Comparison of ENCODE assay signal across 19 cellular contexts in the genomic region with DNA sequence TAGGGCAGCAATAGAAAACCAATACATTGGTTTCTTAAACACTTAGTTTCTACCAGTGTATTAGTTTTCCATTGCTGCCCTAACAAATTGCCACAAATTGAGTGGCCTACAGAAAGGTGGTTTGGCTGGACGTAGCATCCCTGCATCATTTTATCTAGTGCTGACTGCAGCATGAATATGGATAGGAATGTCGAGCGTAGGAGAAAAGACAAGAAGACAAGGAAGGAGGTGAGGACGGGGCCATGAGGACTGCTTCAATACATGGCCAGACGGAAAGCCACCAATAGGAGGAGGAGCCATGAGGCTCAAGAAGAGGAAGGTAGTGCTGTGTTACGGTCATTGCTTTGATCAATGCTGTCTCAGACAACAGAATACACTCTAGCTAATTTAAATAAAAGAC.
DNase-seq lines count a peak whose midpoint lies in the region; ATAC-seq, FAIRE-seq and TF ChIP-seq lines count a peak whose summit lies in the region.
"Had no signal": no experiment of that assay in that cellular context is flagged by ENCODE, and none has a peak within 500 bp of the region (broad histone marks: within the 10 kb centered on the region; RNA-seq: fewer than 3 reads in every experiment).

No MANE protein-coding gene starts in this region.

- no peaks in the 10 kb centered on the region for H3K27me3 ChIP-seq in HUES48 (ENCODE audit: control insufficient read depth, insufficient read depth, low read length)
- no peaks in the 10 kb centered on the region for H3K27me3 ChIP-seq in astrocyte (ENCODE audit: insufficient read depth, low read length)
- no peaks in the 10 kb centered on the region for H3K27me3 ChIP-seq in mesenchymal stem cell (ENCODE audit: control insufficient read depth in 1 of 2, insufficient read depth in 1 of 2, low read length in 2 of 2)
- H3K27me3 ChIP-seq in transverse colon: no peaks in the 10 kb centered on the region
- no peaks in the 10 kb centered on the region for H3K27me3 ChIP-seq in small intestine (ENCODE audit: control insufficient read depth in 2 of 2, insufficient read depth in 2 of 2, low read length in 2 of 2)
- H3K27me3 ChIP-seq: colonic mucosa, spleen, tibial artery had no signal

- peak overlapping the region; percentile 41 to 51 for H3K18ac ChIP-seq in mesenchymal stem cell (ENCODE audit: low read depth in 1 of 2, low read length in 2 of 2)

- peak overlapping the region; percentile 80 for H2BK5ac ChIP-seq in mesenchymal stem cell (ENCODE audit: low read depth, low read length, poor library complexity, severe bottlenecking)

- DNase-seq in astrocyte (ENCODE audit: low read depth) (peak; percentile 58), mesenchymal stem cell (peak; percentile 10), transverse colon (no peak), small intestine (no peak), epidermal melanocyte (ENCODE audit: insufficient read length, low spot score) (no peak), GM12892 (ENCODE audit: insufficient read length) (no peak)
- DNase-seq: activated CD4-positive, alpha-beta T cell treated with anti-CD3 and anti-CD28 coated beads for 36 hours; activated CD8-positive, alpha-beta memory T cell treated with anti-CD3 and anti-CD28 coated beads, Interleukin-2, amount 50 U/mL, for 4 hours; aorta; colonic mucosa; gastrocnemius medialis; left ventricle myocardium superior; naive B cell; NCI-H1930; spleen; tibial artery had no signal

- H3K27ac ChIP-seq in HUES48 (ENCODE audit: low read depth, low read length) (peak overlapping the region; percentile 37), astrocyte (ENCODE audit: low read depth, low read length) (peak overlapping the region; percentile 77), mesenchymal stem cell (ENCODE audit: low read length, poor library complexity, severe bottlenecking) (peak overlapping the region; percentile 80), transverse colon (peak overlapping the region; percentile 63 to 83 (median 70)), small intestine (ENCODE audit: low read depth in 1 of 2, low read length in 1 of 2) (no peak overlapping the region)
- H3K27ac ChIP-seq: colonic mucosa, gastrocnemius medialis, SK-N-MC, spleen, tibial artery had no signal

- no peak overlapping the region for H3K9ac ChIP-seq in HUES48 (ENCODE audit: low read depth, low read length)
- peak overlapping the region; percentile 68 for H3K9ac ChIP-seq in astrocyte (ENCODE audit: low read length)
- H3K9ac ChIP-seq in mesenchymal stem cell (ENCODE audit: low read length): peak overlapping the region; percentile 84

- H3K4me3 ChIP-seq in HUES48 (ENCODE audit: low read depth, low read length) (no peak overlapping the region), astrocyte (ENCODE audit: insufficient read depth, low read depth, low read length) (no peak overlapping the region), mesenchymal stem cell (ENCODE audit: insufficient read depth in 1 of 2, low read depth in 1 of 2, low read length in 2 of 2) (peak overlapping the region in 1 of 2 experiments; percentile 13), transverse colon (no peak overlapping the region), small intestine (ENCODE audit: low read depth in 1 of 2, low read length in 2 of 2) (no peak overlapping the region)
- H3K4me3 ChIP-seq: colonic mucosa, gastrocnemius medialis, SK-N-MC, spleen, tibial artery had no signal

- peak overlapping the region; percentile 58 for H4K8ac ChIP-seq in mesenchymal stem cell (ENCODE audit: low read length)

- no peaks in the 10 kb centered on the region for H3K79me1 ChIP-seq in mesenchymal stem cell (replicated peaks; ENCODE audit: low read length, poor library complexity, severe bottlenecking)

- H3K27ac Mint-ChIP-seq in astrocyte (ENCODE audit: unreplicated experiment): peak overlapping the region; percentile 81
- H3K27ac Mint-ChIP-seq: activated CD4-positive, alpha-beta T cell treated with anti-CD3 and anti-CD28 coated beads for 36 hours had no signal

- no peaks in the 10 kb centered on the region for H3K27me3 Mint-ChIP-seq in astrocyte (ENCODE audit: low read depth, unreplicated experiment)
- H3K27me3 Mint-ChIP-seq: naive B cell had no signal

- H3K4me1 Mint-ChIP-seq in astrocyte (ENCODE audit: low read depth, unreplicated experiment): peaks cover 43% of the 10 kb centered on the region

- peak overlapping the region; percentile 6 for H2AFZ ChIP-seq in astrocyte (ENCODE audit: low read depth, low read length)
- no peak overlapping the region for H2AFZ ChIP-seq in mesenchymal stem cell (ENCODE audit: low read depth, low read length)

- H2BK120ac ChIP-seq in mesenchymal stem cell (ENCODE audit: low read depth, low read length): peak overlapping the region; percentile 13

- FAIRE-seq in astrocyte (lab: Jason Lieb, UNC): no peak
- no peak for FAIRE-seq in small intestine (lab: Jason Lieb, UNC)
- FAIRE-seq in GM12892 (lab: Jason Lieb, UNC): no peak

- intact Hi-C loops in transverse colon (cut with DNase I; ENCODE audit: low total_unique reads): loop anchor here (10.0 kb wide), 1 partner anchor 1363 kb away; no protein-coding TSS in a partner anchor

- H3K4ac ChIP-seq in mesenchymal stem cell (ENCODE audit: low read depth in 1 of 2, low read length in 2 of 2): peak overlapping the region in 1 of 2 experiments; percentile 54

- H3K36me3 Mint-ChIP-seq in astrocyte (ENCODE audit: low read depth, unreplicated experiment): peaks cover 5% of the 10 kb centered on the region
- H3K36me3 Mint-ChIP-seq: naive B cell had no signal

- TF ChIP-seq POLR2A in transverse colon (IDR thresholded peaks at IDR 0.05): no peak
- TF ChIP-seq POLR2A in GM12892 (IDR thresholded peaks at IDR 0.05; ENCODE audit: low read depth, low read length): no peak

- H2BK12ac ChIP-seq in mesenchymal stem cell (ENCODE audit: low read length in 2 of 2): peak overlapping the region; percentile 23 to 51

- no peak for ATAC-seq in HG03159 (IDR thresholded peaks at IDR 0.05; ENCODE audit: unreplicated experiment)
- ATAC-seq: activated CD4-positive, alpha-beta T cell treated with anti-CD3 and anti-CD28 coated beads for 36 hours; gastrocnemius medialis; left ventricle myocardium superior had no signal

- no peak overlapping the region for H3K23ac ChIP-seq in mesenchymal stem cell (ENCODE audit: low read length in 2 of 2)

- peak overlapping the region in 1 of 2 experiments; percentile 5 for H3K14ac ChIP-seq in mesenchymal stem cell (ENCODE audit: low read length in 2 of 2)

- H4K91ac ChIP-seq in mesenchymal stem cell (ENCODE audit: low read length): peak overlapping the region; percentile 75

- H3K36me3 ChIP-seq in HUES48 (ENCODE audit: control insufficient read depth, insufficient read depth, low read length): no peaks in the 10 kb centered on the region
- H3K36me3 ChIP-seq in astrocyte (ENCODE audit: insufficient read depth, low read length): no peaks in the 10 kb centered on the region
- H3K36me3 ChIP-seq in mesenchymal stem cell (ENCODE audit: control insufficient read depth in 1 of 2, insufficient read depth in 2 of 2, low read depth in 1 of 2, low read length in 2 of 2): no peaks in the 10 kb centered on the region
- H3K36me3 ChIP-seq in transverse colon: no peaks in the 10 kb centered on the region
- no peaks in the 10 kb centered on the region for H3K36me3 ChIP-seq in small intestine (ENCODE audit: control insufficient read depth in 2 of 2, insufficient read depth in 2 of 2, low read length in 2 of 2)
- H3K36me3 ChIP-seq: colonic mucosa, gastrocnemius medialis, spleen, tibial artery had no signal

- H2BK15ac ChIP-seq in mesenchymal stem cell (ENCODE audit: low read depth, poor library complexity, severe bottlenecking): no peak overlapping the region

- peak overlapping the region; percentile 97 for H2AK5ac ChIP-seq in mesenchymal stem cell (ENCODE audit: low read length, severe bottlenecking)

- H3K9me3 Mint-ChIP-seq in astrocyte (ENCODE audit: unreplicated experiment): peaks cover 16% of the 10 kb centered on the region

- H3K4me1 ChIP-seq in HUES48 (ENCODE audit: control insufficient read depth, insufficient read depth, low read length) (peaks cover 30% of the 10 kb centered on the region), astrocyte (ENCODE audit: insufficient read depth, low read length) (peaks cover 53% of the 10 kb centered on the region), mesenchymal stem cell (ENCODE audit: control insufficient read depth, insufficient read depth, low read depth, low read length) (peaks cover 21% of the 10 kb centered on the region), transverse colon (no peaks in the 10 kb centered on the region), small intestine (ENCODE audit: control insufficient read depth in 2 of 2, insufficient read depth in 1 of 2, low read depth in 1 of 2, low read length in 1 of 2) (no peaks in the 10 kb centered on the region)
- H3K4me1 ChIP-seq: colonic mucosa, tibial artery had no signal

- no peak for TF ChIP-seq CTCF in astrocyte (IDR thresholded peaks at IDR 0.05; ENCODE audit: insufficient read depth, low read depth, low read length)
- no peak for TF ChIP-seq CTCF in transverse colon (IDR thresholded peaks at IDR 0.05)

- H3K9me3 ChIP-seq in HUES48 (ENCODE audit: control insufficient read depth, insufficient read depth, low read length) (no peaks in the 10 kb centered on the region), astrocyte (ENCODE audit: insufficient read depth, low read depth, low read length) (peaks cover 5% of the 10 kb centered on the region), mesenchymal stem cell (ENCODE audit: control insufficient read depth, low read length) (peaks cover 7% of the 10 kb centered on the region), transverse colon (no peaks in the 10 kb centered on the region), small intestine (ENCODE audit: control insufficient read depth, low read depth) (no peaks in the 10 kb centered on the region)
- H3K9me3 ChIP-seq: colonic mucosa, gastrocnemius medialis, tibial artery had no signal

- no peaks in the 10 kb centered on the region for H4K20me1 ChIP-seq in astrocyte (ENCODE audit: insufficient read depth, low read length)

- no peak for TF ChIP-seq EP300 in transverse colon (IDR thresholded peaks at IDR 0.05; ENCODE audit: low read depth)

- WGBS in mesenchymal stem cell: 79% methylated on average over 4 of the region's 6 CpGs
- WGBS in transverse colon (ENCODE audit: low coverage in 1 of 2), 2 donors: 77 to 86% methylated on average over 6 of the region's 6 CpGs
- 86 to 95% (median 90%) methylated on average over 6 of the region's 6 CpGs for WGBS in small intestine, 3 donors

- no peaks in the 10 kb centered on the region for H3K79me2 ChIP-seq in astrocyte (ENCODE audit: insufficient read depth, low read length)

- H3K4me3 Mint-ChIP-seq in astrocyte (ENCODE audit: unreplicated experiment): no peak overlapping the region
- H3K4me3 Mint-ChIP-seq: activated CD4-positive, alpha-beta T cell treated with anti-CD3 and anti-CD28 coated beads for 36 hours had no signal

- peak overlapping the region; percentile 77 for H3K4me2 ChIP-seq in astrocyte (ENCODE audit: low read length)
- H3K4me2 ChIP-seq in mesenchymal stem cell (ENCODE audit: low read length, poor library complexity, severe bottlenecking): no peak overlapping the region

- in situ Hi-C loops in transverse colon (cut with MboI; ENCODE audit: low pct_ligation_motif_present in 1 of 4, low pct_unique_long_range_greater_than_20kb in 1 of 4, low sequenced_read_pairs in 3 of 4): no loop called here

Comparison
In these comparisons a context has a peak if more than half of its experiments do, and no peak if none do; other contexts are left out.
1. H3K27ac ChIP-seq: peak in HUES48 (single experiment), astrocyte (single experiment), mesenchymal stem cell (single experiment) and transverse colon (4 of 4); none in small intestine (0 of 2).
2. DNase-seq: peak in astrocyte (single experiment) and mesenchymal stem cell (single experiment); none in transverse colon (single experiment), small intestine (single experiment), epidermal melanocyte (single experiment) and GM12892 (single experiment).